Comparison of ENCODE assay signal across 8 cellular contexts in genomic region chr13:75550159-75550567, GRCh38. TPM values are rescaled to one million over a fixed set of nuclear protein-coding genes. Genes with fewer than 3 reads are reported as not detected.
A peak's percentile ranks its signal among the peaks of the same experiment; 100 is the strongest.
DNase-seq lines count a peak whose midpoint lies in the region; ATAC-seq and TF ChIP-seq lines count a peak whose summit lies in the region.

No MANE protein-coding gene starts in this region.

- H3K27me3 ChIP-seq in heart right ventricle: no peaks in the 10 kb centered on the region
- no peaks in the 10 kb centered on the region for H3K27me3 ChIP-seq in right cardiac atrium (ENCODE audit: control insufficient read depth, insufficient read depth)
- H3K27me3 ChIP-seq in gastrocnemius medialis: no peaks in the 10 kb centered on the region

- H3K4me3 ChIP-seq in heart right ventricle: peak overlapping the region; percentile 56 to 96 (median 83)
- peak overlapping the region; percentile 70 for H3K4me3 ChIP-seq in right cardiac atrium (ENCODE audit: low read length)
- H3K4me3 ChIP-seq in gastrocnemius medialis: peak overlapping the region; percentile 82 to 98 (median 96)

- H3K9me3 ChIP-seq in heart right ventricle: no peaks in the 10 kb centered on the region
- no peaks in the 10 kb centered on the region for H3K9me3 ChIP-seq in right cardiac atrium (ENCODE audit: control insufficient read depth, low read length)
- H3K9me3 ChIP-seq in gastrocnemius medialis: no peaks in the 10 kb centered on the region

- no peak for TF ChIP-seq CTCF in heart right ventricle (IDR thresholded peaks at IDR 0.05)
- TF ChIP-seq CTCF in gastrocnemius medialis (IDR thresholded peaks at IDR 0.05 in 4 of 5, conservative IDR thresholded peaks at IDR 0.05 in 1 of 5): no peak

- ATAC-seq in heart right ventricle: peak in 1 of 8 donors; percentile 6
- ATAC-seq in Right ventricle myocardium superior (ENCODE audit: poor library complexity): no peak
- ATAC-seq in HG02798 (IDR thresholded peaks at IDR 0.05; ENCODE audit: poor library complexity, unreplicated experiment): peak; percentile 7
- ATAC-seq in right cardiac atrium: peak in 1 of 2 donors; percentile 11
- no peak for ATAC-seq in gastrocnemius medialis

- 4 to 5% methylated on average over 10 of the region's 10 CpGs for WGBS in heart right ventricle, 2 donors
- 4% methylated on average over 10 of the region's 10 CpGs for WGBS in right cardiac atrium

- in situ Hi-C loops in gastrocnemius medialis (cut with MboI; ENCODE audit: low sequenced_read_pairs in 4 of 4): no loop called here

- peaks cover 0 to 28% (median 11%) of the 10 kb centered on the region in 9 donors for H3K4me1 ChIP-seq in heart right ventricle
- no peaks in the 10 kb centered on the region for H3K4me1 ChIP-seq in right cardiac atrium (ENCODE audit: control insufficient read depth, insufficient read depth, low read length)
- H3K4me1 ChIP-seq in gastrocnemius medialis: peaks cover 29 to 36% of the 10 kb centered on the region in 2 donors

- H3K27ac ChIP-seq in heart right ventricle (peak overlapping the region in 9 of 10 donors; percentile 56 to 98 (median 81)), right cardiac atrium (ENCODE audit: low read length) (no peak overlapping the region), gastrocnemius medialis (peak overlapping the region; percentile 79 to 95 (median 94))

- intact Hi-C loops in heart right ventricle (cut with DNase I) (loop anchor here in 2 of 10 donors (5.0 to 10.0 kb wide), 2 partner anchors 175 to 178 kb away; no protein-coding TSS in a partner anchor), Right ventricle myocardium superior (cut with DNase I) (no loop called here), right cardiac atrium (cut with DNase I) (no loop called here), gastrocnemius medialis (cut with DNase I; ENCODE audit: low total_unique reads) (no loop called here)

- TF ChIP-seq POLR2A in gastrocnemius medialis (IDR thresholded peaks at IDR 0.05): no peak

- peaks cover 0 to 20% (median 4%) of the 10 kb centered on the region in 9 donors for H3K36me3 ChIP-seq in heart right ventricle
- peaks cover 0 to 16% of the 10 kb centered on the region in 2 donors for H3K36me3 ChIP-seq in gastrocnemius medialis

- peak in 1 of 2 donors; percentile 13 for DNase-seq in heart right ventricle
- no peak for DNase-seq in Right ventricle myocardium superior
- DNase-seq in NCI-H226: peak; percentile 73
- DNase-seq in activated naive CD4-positive, alpha-beta T cell treated with anti-CD3 and anti-CD28 coated beads, Interleukin-2, amount 50 U/mL, for 16 hours: peak; percentile 31
- DNase-seq in right cardiac atrium: peak in 1 of 3 donors; percentile 40
- no peak for DNase-seq in gastrocnemius medialis
- DNase-seq in mucosa of gallbladder (ENCODE audit: low spot score): no peak

RNA-seq across cellular contexts. Expression of gene UCHL3, which starts 0.6 kb away (rescaled TPM):
- total RNA-seq in heart right ventricle (10 to 100 TPM; 17.1 to 28.1 (median 23.2) TPM), Right ventricle myocardium superior (19.5 TPM), right cardiac atrium (10 to 100 TPM; 16.2 to 25.4 (median 16.6) TPM), gastrocnemius medialis (10 to 100 TPM; 40.2 to 67.5 (median 44.2) TPM), mucosa of gallbladder (21.0 TPM)
- polyA plus RNA-seq in heart right ventricle (10 to 100 TPM; 11.3 to 61.8 TPM), right cardiac atrium (26.8 TPM)

RNA-seq across cellular contexts. Expression of gene COMMD6, which starts 12.5 kb away (rescaled TPM):
- total RNA-seq in heart right ventricle (100 to 1,000 TPM in 9 of 10 donors, 10 to 100 TPM in 1; 96.5 to 138 (median 124) TPM), Right ventricle myocardium superior (116 TPM), right cardiac atrium (100 to 1,000 TPM; 128 to 157 (median 138) TPM), gastrocnemius medialis (10 to 100 TPM; 17.0 to 29.4 (median 20.4) TPM), mucosa of gallbladder (207 TPM)
- polyA plus RNA-seq in heart right ventricle (10 to 100 TPM; 66.4 to 88.4 TPM), right cardiac atrium (162 TPM)

Comparison
In these comparisons a context has a peak if more than half of its experiments do, and no peak if none do; other contexts are left out.
1. DNase-seq: peak in NCI-H226 (single experiment) and activated naive CD4-positive, alpha-beta T cell treated with anti-CD3 and anti-CD28 coated beads, Interleukin-2, amount 50 U/mL, for 16 hours (single experiment); none in Right ventricle myocardium superior (single experiment), gastrocnemius medialis (0 of 2) and mucosa of gallbladder (single experiment).
2. Peak in every context shown above with its lines, with median percentiles within 50 percentile points of each other: H3K4me3 ChIP-seq.